ENCODE assay signal across 9 cellular contexts in genomic region chr11:995752-996420, GRCh38. TPM values are rescaled to one million over a fixed set of nuclear protein-coding genes. Genes with fewer than 3 reads are reported as not detected.
A peak's percentile ranks its signal among the peaks of the same experiment; 100 is the strongest.
DNase-seq lines count a peak whose midpoint lies in the region; ATAC-seq and TF ChIP-seq lines count a peak whose summit lies in the region.
"Had no signal": no experiment of that assay in that cellular context is flagged by ENCODE, and none has a peak within 500 bp of the region (broad histone marks: within the 10 kb centered on the region; RNA-seq: fewer than 3 reads in every experiment).

No MANE protein-coding gene starts in this region.

- TF ChIP-seq CTCF in BE2C (IDR thresholded peaks at IDR 0.05; ENCODE audit: low read depth, low read length) (no peak), IMR-90 (conservative IDR thresholded peaks at IDR 0.05; ENCODE audit: low read depth, low read length) (no peak), lower lobe of right lung (IDR thresholded peaks at IDR 0.05) (no peak)

- CTCF ChIA-PET in IMR-90 (lab: Yijun Ruan, JAX), result no interaction called here

- peaks cover 6 to 34% of the 10 kb centered on the region in 2 experiments; a peak in 2 of 4 replicates for H3K79me1 ChIP-seq in IMR-90 (ENCODE audit: low read depth in 1 of 2, low read length in 2 of 2)

- intact Hi-C loops in IMR-90 (cut with micrococcal nuclease) (no loop called here), lower lobe of right lung (cut with DNase I) (no loop called here)

- in situ Hi-C loops in IMR-90 (cut with MboI; ENCODE audit: low sequenced_read_pairs), result no loop called here

- ATAC-seq in GM18909 (IDR thresholded peaks at IDR 0.05; ENCODE audit: poor library complexity, unreplicated experiment) (peak; percentile 72), IMR-90 (ENCODE audit: low read depth) (peak; percentile 28; the same call in 1 of the 2 replicates), GM19328 (IDR thresholded peaks at IDR 0.05; ENCODE audit: unreplicated experiment) (no peak), lower lobe of right lung (no peak), HG03108 (IDR thresholded peaks at IDR 0.05; ENCODE audit: unreplicated experiment) (no peak)
- ATAC-seq in effector memory CD8-positive, alpha-beta T cell (replicated peaks), result no peak

- H3K9me3 Mint-ChIP-seq in effector memory CD8-positive, alpha-beta T cell, result no peaks in the 10 kb centered on the region

- no peak overlapping the region for H2AK9ac ChIP-seq in IMR-90 (replicated peaks; ENCODE audit: low read depth, low read length, poor library complexity)

- H3K36me3 ChIP-seq in BE2C (peaks cover 12% of the 10 kb centered on the region), IMR-90 (ENCODE audit: control insufficient read depth, insufficient read depth, low read length) (peaks cover 60% of the 10 kb centered on the region), lower lobe of right lung (peaks cover 82% of the 10 kb centered on the region)

- no peak overlapping the region for H3K4me2 ChIP-seq in IMR-90 (ENCODE audit: low read depth, low read length)

- no peak overlapping the region for H3K4ac ChIP-seq in IMR-90 (ENCODE audit: low read depth, low read length)

- no peak overlapping the region for H2AFZ ChIP-seq in IMR-90 (replicated peaks; ENCODE audit: low read length, poor library complexity)

- peaks cover 19 to 25% of the 10 kb centered on the region in 2 donors for H3K4me1 Mint-ChIP-seq in effector memory CD8-positive, alpha-beta T cell (ENCODE audit: low read depth in 2 of 2)

- H4K8ac ChIP-seq in IMR-90 (ENCODE audit: low read depth in 2 of 2, low read length in 2 of 2), result no peak overlapping the region

- no peak overlapping the region for H3K23ac ChIP-seq in IMR-90 (ENCODE audit: low read depth, low read length)

- H3K9me3 ChIP-seq in BE2C, result no peaks in the 10 kb centered on the region
- H3K9me3 ChIP-seq in IMR-90 (ENCODE audit: control insufficient read depth, insufficient read depth, low read length), result no peaks in the 10 kb centered on the region
- H3K9me3 ChIP-seq in lower lobe of right lung, result no peaks in the 10 kb centered on the region

- BruUV-seq in IMR-90 (replicated peaks; lab: Mats Ljungman, UMichigan), result no TSS peak

- WGBS in IMR-90 (ENCODE audit: extremely low coverage in 2 of 2, insufficient read length in 1 of 2), 2 experiments, result 70% methylated on average over 13 of the region's 22 CpGs; no CpG with 5 or more reads in 1 of the 2 experiments

- H3K4me3 Mint-ChIP-seq in effector memory CD8-positive, alpha-beta T cell, result no peak overlapping the region

- no peak overlapping the region for H2BK5ac ChIP-seq in IMR-90 (ENCODE audit: low read depth, low read length, poor library complexity, severe bottlenecking)

- peaks cover 32% of the 10 kb centered on the region for H4K20me1 ChIP-seq in IMR-90 (ENCODE audit: insufficient read depth, low read length)

- H3K27me3 ChIP-seq in BE2C, result no peaks in the 10 kb centered on the region
- no peaks in the 10 kb centered on the region for H3K27me3 ChIP-seq in IMR-90 (ENCODE audit: control insufficient read depth, insufficient read depth, low read length)
- H3K27me3 ChIP-seq in lower lobe of right lung (ENCODE audit: low read depth), result no peaks in the 10 kb centered on the region

- H3K9ac ChIP-seq in IMR-90 (ENCODE audit: low read depth, low read length), result no peak overlapping the region

- H3K36me3 Mint-ChIP-seq in effector memory CD8-positive, alpha-beta T cell (ENCODE audit: insufficient read depth), result peaks cover 15% of the 10 kb centered on the region

- H3K14ac ChIP-seq in IMR-90 (replicated peaks; ENCODE audit: low read depth, low read length), result no peak overlapping the region

- no peak overlapping the region for H2AK5ac ChIP-seq in IMR-90 (ENCODE audit: low read depth, low read length)

- no peaks in the 10 kb centered on the region for H3K27me3 Mint-ChIP-seq in effector memory CD8-positive, alpha-beta T cell

- no peak for TF ChIP-seq RAD21 in IMR-90 (IDR thresholded peaks at IDR 0.05; ENCODE audit: low read length)

- H3K56ac ChIP-seq in IMR-90 (ENCODE audit: extremely low read depth, insufficient read depth, low read length), result no peak overlapping the region

- no peak overlapping the region for H2BK20ac ChIP-seq in IMR-90 (ENCODE audit: low read depth, low read length)

- POLR2A ChIA-PET in IMR-90 (lab: Charles Lee; ENCODE audit: unreplicated experiment), result no interaction called here

- H3K9me1 ChIP-seq in IMR-90 (ENCODE audit: insufficient read depth, low read length), result no peaks in the 10 kb centered on the region

- H2BK15ac ChIP-seq in IMR-90 (ENCODE audit: low read depth, low read length), result no peak overlapping the region

- no peak overlapping the region for H3K27ac ChIP-seq in IMR-90 (ENCODE audit: insufficient read depth, low read length)
- H3K27ac ChIP-seq in lower lobe of right lung, result no peak overlapping the region

- no peak overlapping the region for H4K5ac ChIP-seq in IMR-90 (ENCODE audit: low read depth, low read length)

- dilution Hi-C loops in IMR-90 (cut with HindIII; ENCODE audit: low sequenced_read_pairs, unreplicated experiment), result no loop called here

- no peak overlapping the region for H2BK120ac ChIP-seq in IMR-90 (ENCODE audit: low read depth, low read length)

- DNase-seq in BE2C (peak; percentile 73), IMR-90 (no peak), lower lobe of right lung (no peak), NCI-H2029 treated with DMSO at 0.1 percent for 48 hours (lab: John Stamatoyannopoulos, UW) (no peak)
- DNase-seq in effector memory CD8-positive, alpha-beta T cell, result no peak

- no peak overlapping the region for H3K4me3 ChIP-seq in BE2C (ENCODE audit: low read depth, low read length)
- H3K4me3 ChIP-seq in IMR-90 (ENCODE audit: insufficient read depth, low read depth, low read length), result no peak overlapping the region
- no peak overlapping the region for H3K4me3 ChIP-seq in lower lobe of right lung

- no peak overlapping the region for H4K91ac ChIP-seq in IMR-90 (ENCODE audit: insufficient read depth, low read depth, low read length)

- H3K4me1 ChIP-seq in BE2C (peaks cover 3% of the 10 kb centered on the region; the same call in 1 of the 2 replicates), IMR-90 (ENCODE audit: control insufficient read depth, insufficient read depth, low read length) (no peaks in the 10 kb centered on the region), lower lobe of right lung (no peaks in the 10 kb centered on the region)

- no peak for TF ChIP-seq POLR2A in IMR-90 (IDR thresholded peaks at IDR 0.05; ENCODE audit: low read depth, low read length)

- H3K18ac ChIP-seq in IMR-90 (ENCODE audit: low read depth, low read length), result no peak overlapping the region

- peak overlapping the region; percentile 85 to 89 for H3K27ac Mint-ChIP-seq in effector memory CD8-positive, alpha-beta T cell

TF ChIP-seq in IMR-90, 13 proteins besides CTCF, POLR2A, EP300 and RAD21:
- TF ChIP-seq FOS (IDR thresholded peaks at IDR 0.05; ENCODE audit: low read depth, low read length), result no peak
TF ChIP-seq in IMR-90: peak in this region for 0.

RNA-seq across cellular contexts. Expression of gene MUC6, which starts 40.6 kb away (rescaled TPM):
- 0.54 TPM for polyA plus RNA-seq in BE2C (2012; ENCODE audit: insufficient read depth, insufficient read length, low read depth)
- not detected in 2 replicates for total RNA-seq in IMR-90 (2012; rRNA removed)
- polyA plus RNA-seq in IMR-90 (2012; rRNA removed), result not detected in 2 replicates
- polyA plus RNA-seq in IMR-90 (2012; cell fraction: cytosol; rRNA removed), result not detected in 2 replicates
- not detected in 2 replicates for polyA plus RNA-seq in IMR-90 (2012; cell fraction: nucleus; rRNA removed; ENCODE audit: low replicate concordance)
- total RNA-seq in lower lobe of right lung, result 0.09 TPM
- total RNA-seq: activated CD8-positive, alpha-beta memory T cell treated with anti-CD3 and anti-CD28 coated beads for 36 hours had no signal

Comparison
In these comparisons a context has a peak if more than half of its experiments do, and no peak if none do; other contexts are left out.
1. ATAC-seq: peak in GM18909 (single experiment) and IMR-90 (single experiment); none in effector memory CD8-positive, alpha-beta T cell (single experiment), GM19328 (single experiment), lower lobe of right lung (0 of 2) and HG03108 (single experiment).